Comparison of ENCODE assay signal across 15 cellular contexts in genomic region chr11:36075053-36075452, GRCh38.
DNase-seq lines count a peak whose midpoint lies in the region; ATAC-seq and TF ChIP-seq lines count a peak whose summit lies in the region.
"Had no signal": no experiment of that assay in that cellular context is flagged by ENCODE, and none has a peak within 500 bp of the region (broad histone marks: within the 10 kb centered on the region; RNA-seq: fewer than 3 reads in every experiment).

No MANE protein-coding gene starts in this region.

- ATAC-seq in GM21529 (IDR thresholded peaks at IDR 0.05; ENCODE audit: unreplicated experiment) (no peak), HG03108 (IDR thresholded peaks at IDR 0.05; ENCODE audit: unreplicated experiment) (no peak)
- ATAC-seq: GM12878, GM23338, lower lobe of right lung had no signal

- H3K27me3 ChIP-seq in SJSA1 (replicated peaks), result no peaks in the 10 kb centered on the region
- H3K27me3 ChIP-seq in tibial artery, result no peaks in the 10 kb centered on the region
- H3K27me3 ChIP-seq: heart right ventricle had no signal

- intact Hi-C loops in tibial artery (cut with DNase I; ENCODE audit: low total_unique reads), result no loop called here

- H3K9me3 ChIP-seq in SJSA1 (replicated peaks) (no peaks in the 10 kb centered on the region), tibial artery (peaks cover 0 to 4% (median 0%) of the 10 kb centered on the region in 3 donors)
- H3K9me3 ChIP-seq: lower lobe of right lung had no signal

- H3K4me3 ChIP-seq in SJSA1 (no peak overlapping the region), fibroblast of mammary gland (ENCODE audit: control insufficient read depth, low read depth, low read length) (no peak overlapping the region), tibial artery (no peak overlapping the region)
- H3K4me3 ChIP-seq: GM12878, GM23338, heart right ventricle, lower lobe of right lung had no signal

- H3K36me3 ChIP-seq in SJSA1, result no peaks in the 10 kb centered on the region
- no peaks in the 10 kb centered on the region for H3K36me3 ChIP-seq in tibial artery
- H3K36me3 ChIP-seq: heart right ventricle, lower lobe of right lung had no signal

- no peak for TF ChIP-seq CTCF in fibroblast of mammary gland (conservative IDR thresholded peaks at IDR 0.05; ENCODE audit: control insufficient read depth, insufficient read depth, low read depth, low read length)
- no peak for TF ChIP-seq CTCF in tibial artery (IDR thresholded peaks at IDR 0.05)

- H3K27ac ChIP-seq in SJSA1, result 0 out of 2 replicates have a peak overlapping the region, but pooled peaks have one; percentile 14
- H3K27ac ChIP-seq in tibial artery, result no peak overlapping the region
- H3K27ac ChIP-seq: lower lobe of right lung had no signal

- peak; percentile 81 for DNase-seq in EL
- peak in 1 of 2 experiments; percentile 44 for DNase-seq in SJSA1 (ENCODE audit: low read depth in 1 of 2, low spot score in 2 of 2)
- DNase-seq in fibroblast of mammary gland (ENCODE audit: low read depth), result peak; percentile 94
- peak; percentile 83 for DNase-seq in pulmonary artery endothelial cell (ENCODE audit: low read depth, low spot score)
- no peak for DNase-seq in UCSD-AML1 (lab: John Stamatoyannopoulos, UW; ENCODE audit: unreplicated experiment)
- DNase-seq in tibial artery, result no peak
- DNase-seq: activated CD4-positive, alpha-beta T cell treated with anti-CD3 and anti-CD28 coated beads for 4 hours; heart right ventricle; lower lobe of right lung; NK-92 treated with Interleukin-12 subunit alpha and Interleukin-12 subunit beta, amount 100 ng/mL, for 24 hours; substantia nigra had no signal

- peaks cover 44% of the 10 kb centered on the region for H3K4me1 ChIP-seq in SJSA1 (replicated peaks)
- H3K4me1 ChIP-seq in tibial artery, result no peaks in the 10 kb centered on the region

Comparison
In these comparisons a context has a peak if more than half of its experiments do, and no peak if none do; other contexts are left out.
1. DNase-seq: peak in EL (single experiment), fibroblast of mammary gland (single experiment) and pulmonary artery endothelial cell (single experiment); none in UCSD-AML1 (single experiment) and tibial artery (0 of 2).